26 cellular contexts compared by ENCODE assay signal in the genomic region with DNA sequence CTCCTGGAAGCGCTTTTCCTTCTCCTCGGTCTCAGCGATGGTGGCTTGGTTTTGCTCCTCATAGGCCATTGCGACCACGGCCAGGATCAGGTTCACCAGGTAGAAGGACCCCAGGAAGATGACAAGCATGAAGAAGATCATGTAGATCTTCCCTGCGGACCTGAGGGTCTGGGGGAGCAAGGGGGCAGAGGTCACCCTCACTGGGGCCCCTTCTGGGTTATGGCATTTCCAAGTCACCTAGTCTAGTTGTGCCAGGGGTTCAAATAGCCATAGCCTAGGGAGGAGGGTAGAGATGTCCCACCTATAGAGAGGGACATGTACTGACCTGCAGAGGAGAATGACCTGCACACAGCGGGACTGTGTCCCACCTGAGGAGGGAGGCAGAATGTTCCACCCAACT. TPM values are rescaled to one million over a fixed set of nuclear protein-coding genes. Genes with fewer than 3 reads are reported as not detected.
A peak's percentile ranks its signal among the peaks of the same experiment; 100 is the strongest.
DNase-seq lines count a peak whose midpoint lies in the region; ATAC-seq and TF ChIP-seq lines count a peak whose summit lies in the region.
"Had no signal": no experiment of that assay in that cellular context is flagged by ENCODE, and none has a peak within 500 bp of the region (broad histone marks: within the 10 kb centered on the region; RNA-seq: fewer than 3 reads in every experiment).

No MANE protein-coding gene starts in this region.

- WGBS in spleen, 5 donors: 89 to 97% (median 95%) methylated on average over 7 of the region's 7 CpGs

- no peaks in the 10 kb centered on the region for H3K4me1 Mint-ChIP-seq in activated naive CD8-positive, alpha-beta T cell treated with anti-CD3 and anti-CD28 coated beads, Interleukin-2, amount 10 ng/mL, durations not matched to agents 7 days and 5 days
- no peaks in the 10 kb centered on the region for H3K4me1 Mint-ChIP-seq in activated naive CD8-positive, alpha-beta T cell treated with anti-CD3 and anti-CD28 coated beads for 36 hours
- H3K4me1 Mint-ChIP-seq in chondrocyte (ENCODE audit: low read depth) (no peaks in the 10 kb centered on the region), T-helper 17 cell (peaks cover 4% of the 10 kb centered on the region)
- H3K4me1 Mint-ChIP-seq: CD14-positive monocyte; CD4-positive, alpha-beta memory T cell; CD4-positive, CD25-positive, alpha-beta regulatory T cell; CD8-positive, alpha-beta memory T cell had no signal

- no peak overlapping the region for H3K4me2 ChIP-seq in osteoblast (ENCODE audit: insufficient read depth, low read length)

- TF ChIP-seq CTCF in chondrocyte (IDR thresholded peaks at IDR 0.05): no peak
- no peak for TF ChIP-seq CTCF in osteoblast (IDR thresholded peaks at IDR 0.05; ENCODE audit: extremely low read depth, low read depth, low read length)
- TF ChIP-seq CTCF in spleen (IDR thresholded peaks at IDR 0.05 in 8 of 11, conservative IDR thresholded peaks at IDR 0.05 in 3 of 11): no peak

- intact Hi-C loops in spleen (cut with DNase I; ENCODE audit: low total_unique reads): no loop called here

- no peak for TF ChIP-seq POLR2A in spleen (IDR thresholded peaks at IDR 0.05)

- H3K27ac ChIP-seq in osteoblast (ENCODE audit: low read depth, low read length) (no peak overlapping the region), spleen (no peak overlapping the region)
- H3K27ac ChIP-seq: BLaER1 had no signal

- no peaks in the 10 kb centered on the region for H3K4me1 ChIP-seq in osteoblast (ENCODE audit: insufficient read depth, low read length)
- no peaks in the 10 kb centered on the region for H3K4me1 ChIP-seq in spleen

- no peaks in the 10 kb centered on the region for H3K36me3 ChIP-seq in osteoblast (ENCODE audit: insufficient read depth, low read length)
- H3K36me3 ChIP-seq in spleen: peaks cover 0 to 16% (median 0%) of the 10 kb centered on the region in 6 donors
- H3K36me3 ChIP-seq: BE2C, BLaER1 had no signal

- ATAC-seq in activated naive CD8-positive, alpha-beta T cell treated with anti-CD3 and anti-CD28 coated beads, Interleukin-2, amount 10 ng/mL, durations not matched to agents 7 days and 5 days (ENCODE audit: low read depth): no peak
- no peak for ATAC-seq in T-helper 17 cell
- no peak for ATAC-seq in HG03521 (IDR thresholded peaks at IDR 0.05; ENCODE audit: unreplicated experiment)
- ATAC-seq: GM12878 had no signal

- no peaks in the 10 kb centered on the region for H3K36me3 Mint-ChIP-seq in activated naive CD8-positive, alpha-beta T cell treated with anti-CD3 and anti-CD28 coated beads, Interleukin-2, amount 10 ng/mL, durations not matched to agents 7 days and 5 days
- H3K36me3 Mint-ChIP-seq in activated naive CD8-positive, alpha-beta T cell treated with anti-CD3 and anti-CD28 coated beads for 36 hours: no peaks in the 10 kb centered on the region
- H3K36me3 Mint-ChIP-seq in chondrocyte (ENCODE audit: low read depth): no peaks in the 10 kb centered on the region
- H3K36me3 Mint-ChIP-seq in T-helper 17 cell (ENCODE audit: low read depth): no peaks in the 10 kb centered on the region
- H3K36me3 Mint-ChIP-seq: CD14-positive monocyte; CD4-positive, alpha-beta memory T cell; CD4-positive, CD25-positive, alpha-beta regulatory T cell; CD8-positive, alpha-beta memory T cell had no signal

- no peaks in the 10 kb centered on the region for H3K79me2 ChIP-seq in osteoblast (ENCODE audit: insufficient read depth, low read length)

- H3K9me3 Mint-ChIP-seq in activated naive CD8-positive, alpha-beta T cell treated with anti-CD3 and anti-CD28 coated beads, Interleukin-2, amount 10 ng/mL, durations not matched to agents 7 days and 5 days: no peaks in the 10 kb centered on the region
- no peaks in the 10 kb centered on the region for H3K9me3 Mint-ChIP-seq in activated naive CD8-positive, alpha-beta T cell treated with anti-CD3 and anti-CD28 coated beads for 36 hours
- H3K9me3 Mint-ChIP-seq in chondrocyte (ENCODE audit: low read depth): no peaks in the 10 kb centered on the region
- H3K9me3 Mint-ChIP-seq: CD8-positive, alpha-beta memory T cell had no signal

- H3K4me3 ChIP-seq in osteoblast (ENCODE audit: insufficient read depth, low read length) (no peak overlapping the region), spleen (no peak overlapping the region)
- H3K4me3 ChIP-seq: BLaER1, GM12878 had no signal

- H3K27me3 Mint-ChIP-seq in activated naive CD8-positive, alpha-beta T cell treated with anti-CD3 and anti-CD28 coated beads, Interleukin-2, amount 10 ng/mL, durations not matched to agents 7 days and 5 days: peaks cover 2% of the 10 kb centered on the region
- no peaks in the 10 kb centered on the region for H3K27me3 Mint-ChIP-seq in activated naive CD8-positive, alpha-beta T cell treated with anti-CD3 and anti-CD28 coated beads for 36 hours
- H3K27me3 Mint-ChIP-seq in chondrocyte (ENCODE audit: low read depth) (peaks cover 2% of the 10 kb centered on the region), T-helper 17 cell (peaks cover 38% of the 10 kb centered on the region)
- H3K27me3 Mint-ChIP-seq: CD4-positive, CD25-positive, alpha-beta regulatory T cell had no signal

- H3K27ac Mint-ChIP-seq in activated naive CD8-positive, alpha-beta T cell treated with anti-CD3 and anti-CD28 coated beads, Interleukin-2, amount 10 ng/mL, durations not matched to agents 7 days and 5 days: no peak overlapping the region
- H3K27ac Mint-ChIP-seq in activated naive CD8-positive, alpha-beta T cell treated with anti-CD3 and anti-CD28 coated beads for 36 hours: no peak overlapping the region
- H3K27ac Mint-ChIP-seq in chondrocyte (ENCODE audit: unreplicated experiment) (no peak overlapping the region), T-helper 17 cell (no peak overlapping the region)
- H3K27ac Mint-ChIP-seq: CD14-positive monocyte; CD4-positive, alpha-beta memory T cell; CD4-positive, CD25-positive, alpha-beta regulatory T cell; CD8-positive, alpha-beta memory T cell had no signal

- no peak overlapping the region for H2AFZ ChIP-seq in osteoblast (ENCODE audit: low read length)

- H3K27me3 ChIP-seq in osteoblast (ENCODE audit: insufficient read depth, low read length) (no peaks in the 10 kb centered on the region), spleen (replicated peaks in 1 of 7) (no peaks in the 10 kb centered on the region)
- H3K27me3 ChIP-seq: BE2C, BLaER1 had no signal

- peak; percentile 6 for DNase-seq in activated naive CD8-positive, alpha-beta T cell treated with anti-CD3 and anti-CD28 coated beads, Interleukin-2, amount 10 ng/mL, durations not matched to agents 7 days and 5 days
- DNase-seq in activated naive CD8-positive, alpha-beta T cell treated with anti-CD3 and anti-CD28 coated beads for 36 hours: no peak
- DNase-seq in chondrocyte (ENCODE audit: low spot score): peak; percentile 24
- peak; percentile 68 for DNase-seq in osteoblast (ENCODE audit: insufficient read length, low spot score, missing footprints)
- peak; percentile 32 for DNase-seq in spleen
- DNase-seq in iPS-NIHi7 (ENCODE audit: extremely low spot score): no peak
- no peak for DNase-seq in T-helper 17 cell
- DNase-seq: 8988T; ACHN; BE2C; C1 segment of cervical spinal cord; CD4-positive, alpha-beta memory T cell; CD4-positive, CD25-positive, alpha-beta regulatory T cell; CD8-positive, alpha-beta memory T cell; COR-L47; DMS 273 treated with DMSO at 0.1 percent for 48 hours; DMS153; DMS53; DMS79; DND-41; EL; GDM1 had no signal

- no peak overlapping the region for H3K4me3 Mint-ChIP-seq in activated naive CD8-positive, alpha-beta T cell treated with anti-CD3 and anti-CD28 coated beads, Interleukin-2, amount 10 ng/mL, durations not matched to agents 7 days and 5 days
- no peak overlapping the region for H3K4me3 Mint-ChIP-seq in activated naive CD8-positive, alpha-beta T cell treated with anti-CD3 and anti-CD28 coated beads for 36 hours
- H3K4me3 Mint-ChIP-seq in chondrocyte (ENCODE audit: unreplicated experiment) (no peak overlapping the region), T-helper 17 cell (no peak overlapping the region)
- H3K4me3 Mint-ChIP-seq: CD14-positive monocyte; CD4-positive, alpha-beta memory T cell; CD4-positive, CD25-positive, alpha-beta regulatory T cell; CD8-positive, alpha-beta memory T cell had no signal

- no peaks in the 10 kb centered on the region for H4K20me1 ChIP-seq in osteoblast (ENCODE audit: insufficient read depth, low read length)
- H4K20me1 ChIP-seq: BLaER1 had no signal

- POLR2A ChIA-PET in activated naive CD8-positive, alpha-beta T cell treated with anti-CD3 and anti-CD28 coated beads, Interleukin-2, amount 10 ng/mL, durations not matched to agents 7 days and 5 days (lab: Charles Lee): no interaction called here

- H3K9me3 ChIP-seq in osteoblast (ENCODE audit: low read depth, low read length): no peaks in the 10 kb centered on the region
- no peaks in the 10 kb centered on the region for H3K9me3 ChIP-seq in spleen
- no peaks in the 10 kb centered on the region for H3K9me3 ChIP-seq in T-helper 17 cell (ENCODE audit: control insufficient read depth, low read length, poor library complexity, severe bottlenecking)
- H3K9me3 ChIP-seq: BE2C, BLaER1 had no signal

RNA-seq across cellular contexts. Expression of a gene that starts 43.5 kb away (rescaled TPM):
- total RNA-seq in activated naive CD8-positive, alpha-beta T cell treated with anti-CD3 and anti-CD28 coated beads, Interleukin-2, amount 10 ng/mL, durations not matched to agents 7 days and 5 days: under 1 TPM; 0.28 to 0.53 TPM
- 1 to 10 TPM in 1 of 2 experiments, under 1 TPM in 1; 0.39 to 1.3 TPM for total RNA-seq in activated naive CD8-positive, alpha-beta T cell treated with anti-CD3 and anti-CD28 coated beads for 36 hours
- total RNA-seq in chondrocyte (0.21 to 0.25 TPM (median 0.24 TPM) in 3 replicates), osteoblast (under 0.01 TPM in 1 of 2 replicates, not detected in the other), spleen (1 to 10 TPM in 1 of 7 donors, under 1 TPM in 3, not detected in 3; 0.17 to 1.2 (median 0.48) TPM), T-helper 17 cell (under 1 TPM in 1 of 2 donors, not detected in 1; 0.05 TPM)
- under 1 TPM; 0.02 to 0.06 (median 0.02) TPM for polyA plus RNA-seq in spleen
- total RNA-seq: CD4-positive, CD25-positive, alpha-beta regulatory T cell; GM12878 had no signal
- polyA plus RNA-seq: CD14-positive monocyte; CD4-positive, alpha-beta memory T cell; CD4-positive, CD25-positive, alpha-beta regulatory T cell; CD8-positive, alpha-beta memory T cell; GM12878 had no signal

Comparison
In these comparisons a context has a peak if more than half of its experiments do, and no peak if none do; other contexts are left out.
1. DNase-seq: peak in activated naive CD8-positive, alpha-beta T cell treated with anti-CD3 and anti-CD28 coated beads, Interleukin-2, amount 10 ng/mL, durations not matched to agents 7 days and 5 days (single experiment), chondrocyte (single experiment), osteoblast (single experiment) and spleen (single experiment); none in activated naive CD8-positive, alpha-beta T cell treated with anti-CD3 and anti-CD28 coated beads for 36 hours (single experiment), iPS-NIHi7 (single experiment) and T-helper 17 cell (0 of 3).